Comparison of ENCODE assay signal across 14 cellular contexts in the genomic region with DNA sequence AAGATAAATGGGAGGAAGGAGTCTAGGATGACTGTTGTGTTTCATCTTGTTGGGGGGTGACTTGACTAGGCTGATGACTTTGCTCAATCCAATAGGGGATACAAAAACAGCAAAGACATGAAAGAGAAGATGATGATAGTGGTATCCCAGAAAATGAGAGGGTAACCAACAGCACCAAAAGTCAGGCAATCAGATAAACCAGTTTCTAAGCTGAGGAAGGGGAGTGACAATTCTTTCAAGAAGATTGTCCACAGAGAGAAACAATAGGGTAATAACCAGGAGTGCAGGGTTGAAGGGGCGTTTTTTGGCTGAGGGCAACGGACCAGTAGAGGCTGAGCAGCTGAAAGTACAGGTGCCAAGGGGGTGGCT. TPM values are rescaled to one million over a fixed set of nuclear protein-coding genes. Genes with fewer than 3 reads are reported as not detected.
DNase-seq lines count a peak whose midpoint lies in the region; ATAC-seq, FAIRE-seq and TF ChIP-seq lines count a peak whose summit lies in the region.
"Had no signal": no experiment of that assay in that cellular context is flagged by ENCODE, and none has a peak within 500 bp of the region (broad histone marks: within the 10 kb centered on the region; RNA-seq: fewer than 3 reads in every experiment).

No MANE protein-coding gene starts in this region.

- TF ChIP-seq EP300 in GM12878 (IDR thresholded peaks at IDR 0.05; ENCODE audit: borderline replicate concordance in 1 of 2, control insufficient read depth in 1 of 2, low read depth in 2 of 2, low read length in 2 of 2), result no peak

- no peak for TF ChIP-seq RAD21 in GM12878 (IDR thresholded peaks at IDR 0.05; ENCODE audit: insufficient read depth, low read depth, low read length)

- H2AFZ ChIP-seq in GM12878 (ENCODE audit: control insufficient read depth, low read depth, low read length), result no peak overlapping the region

- ATAC-seq in GM12878, result no peak
- no peak for ATAC-seq in natural killer cell treated with Interleukin-12 subunit alpha and Interleukin-12 subunit beta and Interleukin-15 and Interleukin-18, amount 100 ng/mL, for 72 hours
- no peak for ATAC-seq in GM21528 (IDR thresholded peaks at IDR 0.05; ENCODE audit: low FRiP score, unreplicated experiment)
- no peak for ATAC-seq in GM21786 (IDR thresholded peaks at IDR 0.05; ENCODE audit: unreplicated experiment)
- ATAC-seq: stimulated activated naive CD8-positive, alpha-beta T cell treated with anti-CD3 and anti-CD28 coated beads, Interleukin-15, Interleukin-2, amounts not matched to agents 100 U/mL and 50 U/mL, for 24 hours had no signal

- FAIRE-seq in GM12878 (lab: Jason Lieb, UNC), result no peak

- H3K4me2 ChIP-seq in GM12878 (ENCODE audit: control insufficient read depth, insufficient read depth), result no peak overlapping the region

- peaks cover 28% of the 10 kb centered on the region for H3K79me2 ChIP-seq in GM12878 (ENCODE audit: control insufficient read depth, insufficient read depth, low read length)

- no peak overlapping the region; the same call in none of the 2 replicates for H3K27ac ChIP-seq in GM12878 (ENCODE audit: control insufficient read depth, insufficient read depth)

- peaks cover 45% of the 10 kb centered on the region for H3K36me3 Mint-ChIP-seq in activated CD4-positive, alpha-beta memory T cell treated with anti-CD3 and anti-CD28 coated beads for 36 hours
- peaks cover 65% of the 10 kb centered on the region for H3K36me3 Mint-ChIP-seq in activated CD4-positive, alpha-beta memory T cell treated with anti-CD3 and anti-CD28 coated beads, Interleukin-2, amount 10 ng/mL, durations not matched to agents 7 days and 5 days (ENCODE audit: low read depth)
- peaks cover 80% of the 10 kb centered on the region for H3K36me3 Mint-ChIP-seq in Calu3 (ENCODE audit: insufficient read depth, unreplicated experiment)
- H3K36me3 Mint-ChIP-seq in natural killer cell treated with Interleukin-12 subunit alpha and Interleukin-12 subunit beta and Interleukin-15 and Interleukin-18, amount 100 ng/mL, for 72 hours, result peaks cover 23% of the 10 kb centered on the region

- 0 out of 2 replicates have a peak, but pooled peaks have one; percentile 13 for TF ChIP-seq POLR2A in GM12878 (IDR thresholded peaks at IDR 0.05; ENCODE audit: low read depth, low read length)

- no peaks in the 10 kb centered on the region for H3K27me3 ChIP-seq in GM12878 (replicated peaks in 1 of 2; ENCODE audit: control insufficient read depth in 2 of 2, insufficient read depth in 2 of 2, low read length in 1 of 2)
- H3K27me3 ChIP-seq: Peyer's patch had no signal

- TF ChIP-seq CTCF in Calu3 (IDR thresholded peaks at IDR 0.05; ENCODE audit: unreplicated experiment) (no peak), GM12878 (IDR thresholded peaks at IDR 0.05 in 2 of 3, conservative IDR thresholded peaks at IDR 0.05 in 1 of 3; ENCODE audit: control insufficient read depth in 2 of 3, extremely low read depth in 1 of 3, insufficient read depth in 1 of 3, low read depth in 3 of 3, low read length in 3 of 3) (no peak)

- peak overlapping the region; percentile 4 for H3K27ac Mint-ChIP-seq in activated CD4-positive, alpha-beta memory T cell treated with anti-CD3 and anti-CD28 coated beads for 36 hours
- no peak overlapping the region for H3K27ac Mint-ChIP-seq in activated CD4-positive, alpha-beta memory T cell treated with anti-CD3 and anti-CD28 coated beads, Interleukin-2, amount 10 ng/mL, durations not matched to agents 7 days and 5 days
- H3K27ac Mint-ChIP-seq in Calu3 (ENCODE audit: unreplicated experiment), result peak overlapping the region; percentile 54
- peak overlapping the region; percentile 10 to 26 for H3K27ac Mint-ChIP-seq in natural killer cell treated with Interleukin-12 subunit alpha and Interleukin-12 subunit beta and Interleukin-15 and Interleukin-18, amount 100 ng/mL, for 72 hours

- no peaks in the 10 kb centered on the region for H3K9me3 Mint-ChIP-seq in activated CD4-positive, alpha-beta memory T cell treated with anti-CD3 and anti-CD28 coated beads for 36 hours
- H3K9me3 Mint-ChIP-seq in activated CD4-positive, alpha-beta memory T cell treated with anti-CD3 and anti-CD28 coated beads, Interleukin-2, amount 10 ng/mL, durations not matched to agents 7 days and 5 days, result no peaks in the 10 kb centered on the region
- H3K9me3 Mint-ChIP-seq in Calu3 (ENCODE audit: low read depth, unreplicated experiment), result no peaks in the 10 kb centered on the region
- no peaks in the 10 kb centered on the region for H3K9me3 Mint-ChIP-seq in natural killer cell treated with Interleukin-12 subunit alpha and Interleukin-12 subunit beta and Interleukin-15 and Interleukin-18, amount 100 ng/mL, for 72 hours

- no peaks in the 10 kb centered on the region for H3K9me3 ChIP-seq in GM12878 (replicated peaks; ENCODE audit: control insufficient read depth, insufficient read depth, low read length)
- H3K9me3 ChIP-seq: Peyer's patch had no signal

- no peak for DNase-seq in activated CD4-positive, alpha-beta memory T cell treated with anti-CD3 and anti-CD28 coated beads for 36 hours
- no peak for DNase-seq in activated CD4-positive, alpha-beta memory T cell treated with anti-CD3 and anti-CD28 coated beads, Interleukin-2, amount 10 ng/mL, durations not matched to agents 7 days and 5 days
- DNase-seq in Calu3 (no peak), GM12878 (ENCODE audit: low read depth, low spot score) (no peak), COLO668 (lab: John Stamatoyannopoulos, UW; ENCODE audit: unreplicated experiment) (no peak)
- no peak for DNase-seq in natural killer cell treated with Interleukin-12 subunit alpha and Interleukin-12 subunit beta and Interleukin-15 and Interleukin-18, amount 100 ng/mL, for 72 hours (ENCODE audit: low spot score)
- DNase-seq: activated gamma-delta T cell treated with Interleukin-2 at 50 U/mL for 16 hours; dermis blood vessel endothelial cell; NCI-H1436; NCI-H2171; stimulated activated naive CD8-positive, alpha-beta T cell treated with anti-CD3 and anti-CD28 coated beads, Interleukin-15, Interleukin-2, amounts not matched to agents 100 U/mL and 50 U/mL, for 24 hours had no signal

- RAD21 ChIA-PET in GM12878 (lab: Charles Lee; ENCODE audit: unreplicated experiment), result interaction anchor here (1.1 kb wide), 1 partner anchor 17 kb away, joined by 3 read pairs; no protein-coding TSS in a partner anchor

- in situ Hi-C loops in GM12878 (cut with MboI), result no loop called here

- WGBS in GM12878 (ENCODE audit: insufficient coverage, insufficient replicate concordance, low lambda C conversion rate, missing lambda C conversion rate), result 68% methylated on average over 2 of the region's 2 CpGs

- no peaks in the 10 kb centered on the region for H3K27me3 Mint-ChIP-seq in activated CD4-positive, alpha-beta memory T cell treated with anti-CD3 and anti-CD28 coated beads for 36 hours
- H3K27me3 Mint-ChIP-seq in activated CD4-positive, alpha-beta memory T cell treated with anti-CD3 and anti-CD28 coated beads, Interleukin-2, amount 10 ng/mL, durations not matched to agents 7 days and 5 days, result no peaks in the 10 kb centered on the region
- H3K27me3 Mint-ChIP-seq in Calu3 (ENCODE audit: unreplicated experiment), result no peaks in the 10 kb centered on the region
- H3K27me3 Mint-ChIP-seq in natural killer cell treated with Interleukin-12 subunit alpha and Interleukin-12 subunit beta and Interleukin-15 and Interleukin-18, amount 100 ng/mL, for 72 hours, result no peaks in the 10 kb centered on the region

- CTCF ChIA-PET in activated CD4-positive, alpha-beta memory T cell treated with anti-CD3 and anti-CD28 coated beads for 36 hours (lab: Charles Lee), result no interaction called here
- CTCF ChIA-PET in activated CD4-positive, alpha-beta memory T cell treated with anti-CD3 and anti-CD28 coated beads, Interleukin-2, amount 10 ng/mL, durations not matched to agents 7 days and 5 days (lab: Charles Lee), result no interaction called here
- CTCF ChIA-PET in Calu3 (lab: Charles Lee), result no interaction called here
- CTCF ChIA-PET in GM12878 (lab: Yijun Ruan, JAX), result interaction anchor here (1.0 kb wide), 1 partner anchor 52 kb away, joined by 3 read pairs; no protein-coding TSS in a partner anchor

- peaks cover 41% of the 10 kb centered on the region for H3K4me1 Mint-ChIP-seq in activated CD4-positive, alpha-beta memory T cell treated with anti-CD3 and anti-CD28 coated beads for 36 hours (ENCODE audit: low read depth)
- H3K4me1 Mint-ChIP-seq in activated CD4-positive, alpha-beta memory T cell treated with anti-CD3 and anti-CD28 coated beads, Interleukin-2, amount 10 ng/mL, durations not matched to agents 7 days and 5 days, result peaks cover 41% of the 10 kb centered on the region
- H3K4me1 Mint-ChIP-seq in Calu3 (ENCODE audit: low read depth, unreplicated experiment), result peaks cover 64% of the 10 kb centered on the region
- peaks cover 33 to 39% of the 10 kb centered on the region in 2 donors for H3K4me1 Mint-ChIP-seq in natural killer cell treated with Interleukin-12 subunit alpha and Interleukin-12 subunit beta and Interleukin-15 and Interleukin-18, amount 100 ng/mL, for 72 hours (ENCODE audit: low read depth in 2 of 2)

- H3K4me1 ChIP-seq in GM12878 (ENCODE audit: control insufficient read depth, insufficient read depth, low read length), result peaks cover 25% of the 10 kb centered on the region

- BruUV-seq in Calu3 (replicated peaks; lab: Mats Ljungman, UMichigan), result no TSS peak
- TSS peak; percentile 46 for BruUV-seq in GM12878 (replicated peaks; lab: Mats Ljungman, UMichigan)

- intact Hi-C loops in activated CD4-positive, alpha-beta memory T cell treated with anti-CD3 and anti-CD28 coated beads for 36 hours (cut with micrococcal nuclease), result no loop called here
- intact Hi-C loops in Calu3 (cut with micrococcal nuclease; ENCODE audit: unreplicated experiment) (no loop called here), GM12878 (cut with micrococcal nuclease; ENCODE audit: unreplicated experiment) (no loop called here)

- peaks cover 4 to 13% of the 10 kb centered on the region in 2 experiments for H3K36me3 ChIP-seq in GM12878 (ENCODE audit: control insufficient read depth in 2 of 2, insufficient read depth in 2 of 2, low read length in 1 of 2)

- no peak overlapping the region for H3K9ac ChIP-seq in GM12878 (ENCODE audit: control insufficient read depth, insufficient read depth, low read length)

- POLR2A ChIA-PET in activated CD4-positive, alpha-beta memory T cell treated with anti-CD3 and anti-CD28 coated beads for 36 hours (lab: Charles Lee), result interaction anchor here (1.0 kb wide), 1 partner anchor 17 kb away, joined by 3 read pairs; no protein-coding TSS in a partner anchor
- POLR2A ChIA-PET in activated CD4-positive, alpha-beta memory T cell treated with anti-CD3 and anti-CD28 coated beads, Interleukin-2, amount 10 ng/mL, durations not matched to agents 7 days and 5 days (lab: Charles Lee), result interaction anchor here (1.0 to 5.4 kb wide), 3 partner anchors 14 to 23 kb away, joined by 3 to 24 read pairs (median 13); no protein-coding TSS in a partner anchor
- POLR2A ChIA-PET in GM12878 (lab: Charles Lee), result interaction anchor here (1.2 to 1.9 kb wide), 2 partner anchors 16 to 17 kb away, joined by 4 to 5 read pairs; no protein-coding TSS in a partner anchor

- no peak overlapping the region for H3K4me3 Mint-ChIP-seq in activated CD4-positive, alpha-beta memory T cell treated with anti-CD3 and anti-CD28 coated beads for 36 hours
- H3K4me3 Mint-ChIP-seq in activated CD4-positive, alpha-beta memory T cell treated with anti-CD3 and anti-CD28 coated beads, Interleukin-2, amount 10 ng/mL, durations not matched to agents 7 days and 5 days, result no peak overlapping the region
- H3K4me3 Mint-ChIP-seq in Calu3 (ENCODE audit: low read depth, unreplicated experiment), result no peak overlapping the region
- H3K4me3 Mint-ChIP-seq in natural killer cell treated with Interleukin-12 subunit alpha and Interleukin-12 subunit beta and Interleukin-15 and Interleukin-18, amount 100 ng/mL, for 72 hours, result no peak overlapping the region

- no peak overlapping the region for H3K4me3 ChIP-seq in GM12878
- H3K4me3 ChIP-seq: Peyer's patch had no signal

- no peaks in the 10 kb centered on the region for H4K20me1 ChIP-seq in GM12878 (ENCODE audit: control insufficient read depth, insufficient read depth)

- SMC1A ChIA-PET in GM12878 (lab: Charles Lee; ENCODE audit: uncharacterized antibody, unreplicated experiment), result interaction anchor here (1.0 to 21.0 kb wide), 3 partner anchors 12 to 37 kb away, joined by 3 to 378 read pairs (median 4); no protein-coding TSS in a partner anchor

RNA-seq across cellular contexts. Expression of gene KCMF1, which starts 7.7 kb away (rescaled TPM):
- total RNA-seq in activated CD4-positive, alpha-beta memory T cell treated with anti-CD3 and anti-CD28 coated beads for 36 hours, result 10 to 100 TPM; 90.5 to 94.1 TPM
- 10 to 100 TPM; 87.0 to 92.9 TPM for total RNA-seq in activated CD4-positive, alpha-beta memory T cell treated with anti-CD3 and anti-CD28 coated beads, Interleukin-2, amount 10 ng/mL, durations not matched to agents 7 days and 5 days
- total RNA-seq in Calu3 (2022) (68.0 and 69.8 TPM in 2 replicates), GM12878 (2014; rRNA removed) (38.8 and 45.1 TPM in 2 replicates), GM12878 (2014; rRNA removed; fragmentation: Illumina TruSeq; extraction: Trizol) (48.2 and 51.8 TPM in 2 replicates), GM12878 (2021) (77.1 and 82.5 TPM in 2 replicates)
- 33.2 and 42.8 TPM in 2 replicates for total RNA-seq in GM12878 (2013; cell fraction: nucleolus; rRNA removed)
- polyA plus RNA-seq in GM12878 (2011; ENCODE audit: low read depth), result 20.8 TPM
- polyA plus RNA-seq in GM12878 (2011; rRNA removed) (124 and 137 TPM in 2 replicates), GM12878 (2014; fragmentation: Illumina TruSeq; extraction: Trizol) (48.2 and 72.3 TPM in 2 replicates), GM12878 (2014; fragmentation: Nextera tagmentation; extraction: Ambion mirVana) (1 to 10 TPM; 8.4 to 9.8 TPM), GM12878 (2014; rRNA removed) (43.1 and 47.1 TPM in 2 replicates), GM12878 (2016; fragmentation: Nextera tagmentation; extraction: Ambion mirVana) (10 to 100 TPM; 27.2 to 30.6 TPM)
- polyA plus RNA-seq in GM12878 (2011; cell fraction: cytosol; rRNA removed), result 57.2 and 79.4 TPM in 2 replicates
- polyA plus RNA-seq in GM12878 (2011; cell fraction: nucleus; rRNA removed), result 49.0 and 62.0 TPM in 2 replicates
- 39.3 and 61.9 TPM in 2 replicates for polyA plus RNA-seq in GM12878 (2012)
- polyA minus RNA-seq in GM12878 (2011; rRNA and poly(A)+ RNA removed), result 67.5 and 162 TPM in 2 replicates
- polyA minus RNA-seq in GM12878 (2011; cell fraction: cytosol; rRNA and poly(A)+ RNA removed), result 26.2 and 45.2 TPM in 2 replicates
- polyA minus RNA-seq in GM12878 (2011; cell fraction: nucleus; rRNA and poly(A)+ RNA removed), result 12.5 and 16.6 TPM in 2 replicates
- 100 to 1,000 TPM in 1 of 2 donors, 10 to 100 TPM in 1; 96.1 to 117 TPM for total RNA-seq in natural killer cell treated with Interleukin-12 subunit alpha and Interleukin-12 subunit beta and Interleukin-15 and Interleukin-18, amount 100 ng/mL, for 72 hours

RNA-seq across cellular contexts. Expression of gene TMSB10, which starts 57.9 kb away (rescaled TPM):
- 1,000 to 10,000 TPM; 2,535 to 2,567 TPM for total RNA-seq in activated CD4-positive, alpha-beta memory T cell treated with anti-CD3 and anti-CD28 coated beads for 36 hours
- 1,000 to 10,000 TPM; 5,686 to 5,768 TPM for total RNA-seq in activated CD4-positive, alpha-beta memory T cell treated with anti-CD3 and anti-CD28 coated beads, Interleukin-2, amount 10 ng/mL, durations not matched to agents 7 days and 5 days
- 1,316 and 1,437 TPM in 2 replicates for total RNA-seq in Calu3 (2022)
- 67.1 and 76.3 TPM in 2 replicates for total RNA-seq in GM12878 (2013; cell fraction: nucleolus; rRNA removed)
- total RNA-seq in GM12878 (2014; rRNA removed), result 3,507 and 4,221 TPM in 2 replicates
- 4,753 and 4,822 TPM in 2 replicates for total RNA-seq in GM12878 (2014; rRNA removed; fragmentation: Illumina TruSeq; extraction: Trizol)
- 2,058 and 2,139 TPM in 2 replicates for total RNA-seq in GM12878 (2021)
- 6,013 TPM for polyA plus RNA-seq in GM12878 (2011; ENCODE audit: low read depth)
- 1,406 and 1,750 TPM in 2 replicates for polyA plus RNA-seq in GM12878 (2011; rRNA removed)
- polyA plus RNA-seq in GM12878 (2011; cell fraction: cytosol; rRNA removed), result 3,271 and 3,283 TPM in 2 replicates
- polyA plus RNA-seq in GM12878 (2011; cell fraction: nucleus; rRNA removed), result 1,725 and 2,378 TPM in 2 replicates
- polyA plus RNA-seq in GM12878 (2012), result 2,269 and 3,344 TPM in 2 replicates
- 3,467 and 4,619 TPM in 2 replicates for polyA plus RNA-seq in GM12878 (2014; fragmentation: Illumina TruSeq; extraction: Trizol)
- 1,000 to 10,000 TPM; 2,817 to 3,116 TPM for polyA plus RNA-seq in GM12878 (2014; fragmentation: Nextera tagmentation; extraction: Ambion mirVana)
- polyA plus RNA-seq in GM12878 (2014; rRNA removed), result 3,894 and 4,860 TPM in 2 replicates
- 1,000 to 10,000 TPM; 3,322 to 3,441 TPM for polyA plus RNA-seq in GM12878 (2016; fragmentation: Nextera tagmentation; extraction: Ambion mirVana)
- 292 and 578 TPM in 2 replicates for polyA minus RNA-seq in GM12878 (2011; rRNA and poly(A)+ RNA removed)
- polyA minus RNA-seq in GM12878 (2011; cell fraction: cytosol; rRNA and poly(A)+ RNA removed), result 348 and 356 TPM in 2 replicates
- 66.1 and 66.3 TPM in 2 replicates for polyA minus RNA-seq in GM12878 (2011; cell fraction: nucleus; rRNA and poly(A)+ RNA removed)
- total RNA-seq in natural killer cell treated with Interleukin-12 subunit alpha and Interleukin-12 subunit beta and Interleukin-15 and Interleukin-18, amount 100 ng/mL, for 72 hours, result 1,000 to 10,000 TPM; 1,502 to 3,073 TPM
